In genomic region chr1:54407957-54408700, GRCh38 we compare ENCODE assay signal across 2 cellular contexts.
TF ChIP-seq lines count a peak whose summit lies in the region.

No MANE protein-coding gene starts in this region.

TF ChIP-seq in A549, 52 proteins besides CTCF, POLR2A, EP300 and RAD21 (continued from another document):
- no peak for TF ChIP-seq BCL3 (IDR thresholded peaks at IDR 0.05)
- TF ChIP-seq, protein P1, sequence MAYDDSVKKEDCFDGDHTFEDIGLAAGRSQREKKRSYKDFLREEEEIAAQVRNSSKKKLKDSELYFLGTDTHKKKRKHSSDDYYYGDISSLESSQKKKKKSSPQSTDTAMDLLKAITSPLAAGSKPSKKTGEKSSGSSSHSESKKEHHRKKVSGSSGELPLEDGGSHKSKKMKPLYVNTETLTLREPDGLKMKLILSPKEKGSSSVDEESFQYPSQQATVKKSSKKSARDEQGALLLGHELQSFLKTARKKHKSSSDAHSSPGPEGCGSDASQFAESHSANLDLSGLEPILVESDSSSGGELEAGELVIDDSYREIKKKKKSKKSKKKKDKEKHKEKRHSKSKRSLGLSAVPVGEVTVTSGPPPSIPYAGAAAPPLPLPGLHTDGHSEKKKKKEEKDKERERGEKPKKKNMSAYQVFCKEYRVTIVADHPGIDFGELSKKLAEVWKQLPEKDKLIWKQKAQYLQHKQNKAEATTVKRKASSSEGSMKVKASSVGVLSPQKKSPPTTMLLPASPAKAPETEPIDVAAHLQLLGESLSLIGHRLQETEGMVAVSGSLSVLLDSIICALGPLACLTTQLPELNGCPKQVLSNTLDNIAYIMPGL (CRISPR knock-in tag; IDR thresholded peaks at IDR 0.05; ENCODE audit: borderline replicate concordance): no peak
- no peak for TF ChIP-seq PBX3 (IDR thresholded peaks at IDR 0.05)
- TF ChIP-seq EHMT2 (IDR thresholded peaks at IDR 0.05; ENCODE audit: low read depth): no peak
- TF ChIP-seq RARB (CRISPR knock-in tag; IDR thresholded peaks at IDR 0.05): no peak
TF ChIP-seq in A549: peak in this region for 2.

TF ChIP-seq in GM23338, 12 proteins besides CTCF, POLR2A, EP300 and RAD21 (continued from another document):
- TF ChIP-seq ZNF462 (CRISPR knock-in tag; IDR thresholded peaks at IDR 0.05) (no peak), NANOG (IDR thresholded peaks at IDR 0.05; ENCODE audit: borderline replicate concordance) (no peak), ETS1 (IDR thresholded peaks at IDR 0.05) (no peak), CREB1 (CRISPR knock-in tag; IDR thresholded peaks at IDR 0.05; ENCODE audit: low read depth) (no peak), STAT1 (IDR thresholded peaks at IDR 0.05; ENCODE audit: unreplicated experiment) (no peak)
TF ChIP-seq in GM23338: peak in this region for 0.
